In genomic region chr16:70735141-70735979, GRCh38 we compare ENCODE assay signal across 9 cellular contexts. TPM values are rescaled to one million over a fixed set of nuclear protein-coding genes. Genes with fewer than 3 reads are reported as not detected.
DNase-seq lines count a peak whose midpoint lies in the region; ATAC-seq, FAIRE-seq and TF ChIP-seq lines count a peak whose summit lies in the region.
"Had no signal": no experiment of that assay in that cellular context is flagged by ENCODE, and none has a peak within 500 bp of the region (broad histone marks: within the 10 kb centered on the region; RNA-seq: fewer than 3 reads in every experiment).

No MANE protein-coding gene starts in this region.

- no peak overlapping the region for H3K4me2 ChIP-seq in H1 (ENCODE audit: insufficient read depth in 1 of 2, low read depth in 2 of 2, low read length in 2 of 2)

- H3K9me3 ChIP-seq in H1 (ENCODE audit: insufficient read depth in 2 of 2, low read depth in 1 of 2, low read length in 1 of 2) (no peaks in the 10 kb centered on the region), tibial nerve (no peaks in the 10 kb centered on the region)

- no peaks in the 10 kb centered on the region for H3K79me2 ChIP-seq in H1 (ENCODE audit: control insufficient read depth in 1 of 2, insufficient read depth in 2 of 2, low read length in 2 of 2)

- TF ChIP-seq EP300 in H1 (IDR thresholded peaks at IDR 0.05; ENCODE audit: borderline replicate concordance in 1 of 2, low read depth in 2 of 2, low read length in 2 of 2), result no peak
- peak in 1 of 2 donors; percentile 41 for TF ChIP-seq EP300 in tibial nerve (IDR thresholded peaks at IDR 0.05)

- H3K18ac ChIP-seq in H1 (ENCODE audit: extremely low read depth, low read length), result no peak overlapping the region

- no peaks in the 10 kb centered on the region for H3K27me3 Mint-ChIP-seq in activated CD4-positive, alpha-beta T cell treated with anti-CD3 and anti-CD28 coated beads, Interleukin-2, amount 10 ng/mL, durations not matched to agents 7 days and 5 days

- no peaks in the 10 kb centered on the region for H3K27me3 ChIP-seq in H1 (replicated peaks in 1 of 4; ENCODE audit: control insufficient read depth in 3 of 4, extremely low read depth in 1 of 4, insufficient read depth in 3 of 4, low read length in 3 of 4)
- no peaks in the 10 kb centered on the region for H3K27me3 ChIP-seq in tibial nerve

- TF ChIP-seq CTCF in H1 (IDR thresholded peaks at IDR 0.05; ENCODE audit: control extremely low read depth in 1 of 3, insufficient read depth in 1 of 3, low read depth in 1 of 3, low read length in 3 of 3), result no peak
- no peak for TF ChIP-seq CTCF in tibial nerve (IDR thresholded peaks at IDR 0.05)

- no peak overlapping the region for H3K4ac ChIP-seq in H1 (replicated peaks; ENCODE audit: insufficient read length, low read depth, low read length)

- H3K27ac Mint-ChIP-seq in activated CD4-positive, alpha-beta T cell treated with anti-CD3 and anti-CD28 coated beads, Interleukin-2, amount 10 ng/mL, durations not matched to agents 7 days and 5 days, result peak overlapping the region; percentile 100

- H2BK120ac ChIP-seq in H1 (replicated peaks; ENCODE audit: low read depth, low read length), result no peak overlapping the region

- H4K8ac ChIP-seq in H1 (ENCODE audit: extremely low read depth, insufficient read depth, low read length), result no peak overlapping the region; the same call in 1 of the 2 replicates

- no peak overlapping the region for H3K9ac ChIP-seq in H1 (replicated peaks in 1 of 4; ENCODE audit: extremely low read depth in 1 of 4, low read depth in 3 of 4, low read length in 3 of 4)

- H3K4me3 ChIP-seq in H1 (ENCODE audit: extremely low read depth in 1 of 4, insufficient read depth in 2 of 4, low read depth in 3 of 4, low read length in 4 of 4), result no peak overlapping the region
- H3K4me3 ChIP-seq in tibial nerve, result no peak overlapping the region

- no peak overlapping the region for H3K27ac ChIP-seq in H1 (ENCODE audit: low read depth, low read length)
- H3K27ac ChIP-seq in tibial nerve, result peak overlapping the region in 3 of 4 donors; percentile 70 to 86 (median 85)

- H2BK15ac ChIP-seq in H1 (ENCODE audit: low read length), result no peak overlapping the region

- H3K36me3 ChIP-seq in H1 (ENCODE audit: control insufficient read depth in 2 of 4, insufficient read depth in 4 of 4, low read length in 3 of 4) (peaks cover 0 to 6% (median 4%) of the 10 kb centered on the region in 4 experiments; a peak in 2 of 8 replicates), tibial nerve (peaks cover 0 to 12% (median 0%) of the 10 kb centered on the region in 3 donors)

- H3K9me3 Mint-ChIP-seq in activated CD4-positive, alpha-beta T cell treated with anti-CD3 and anti-CD28 coated beads, Interleukin-2, amount 10 ng/mL, durations not matched to agents 7 days and 5 days, result no peaks in the 10 kb centered on the region

- H2BK12ac ChIP-seq in H1 (ENCODE audit: low read depth, low read length), result no peak overlapping the region

- no peak for DNase-seq in activated CD4-positive, alpha-beta T cell treated with anti-CD3 and anti-CD28 coated beads, Interleukin-2, amount 10 ng/mL, durations not matched to agents 7 days and 5 days
- no peak for DNase-seq in activated CD4-positive, alpha-beta T cell treated with anti-CD3 and anti-CD28 coated beads, Interleukin-2, amount 50 U/mL, for 48 hours
- DNase-seq in H1 (ENCODE audit: low read depth in 1 of 2, low spot score in 2 of 2) (no peak), mucosa of gallbladder (ENCODE audit: low spot score) (peak; percentile 57), tibial nerve (ENCODE audit: low spot score in 2 of 2) (peak in 1 of 2 donors; percentile 30)
- DNase-seq: NCI-H526 treated with DMSO at 0.1 percent for 48 hours had no signal

- H2BK20ac ChIP-seq in H1 (ENCODE audit: low read length), result no peak overlapping the region

- no peak overlapping the region for H4K5ac ChIP-seq in H1 (ENCODE audit: insufficient read length, low read depth, low read length)

- H3K36me3 Mint-ChIP-seq in activated CD4-positive, alpha-beta T cell treated with anti-CD3 and anti-CD28 coated beads, Interleukin-2, amount 10 ng/mL, durations not matched to agents 7 days and 5 days (ENCODE audit: low read depth), result peaks cover 31% of the 10 kb centered on the region

- TF ChIP-seq RAD21 in H1 (IDR thresholded peaks at IDR 0.05 in 1 of 2, conservative IDR thresholded peaks at IDR 0.05 in 1 of 2; ENCODE audit: low read depth in 2 of 2, low read length in 2 of 2), result no peak

- no peak overlapping the region for H2BK5ac ChIP-seq in H1 (ENCODE audit: low read depth, low read length)

- H3K4me1 ChIP-seq in H1 (replicated peaks in 1 of 4; ENCODE audit: control insufficient read depth in 3 of 4, insufficient read depth in 4 of 4, low read length in 3 of 4) (peaks cover 0 to 12% (median 6%) of the 10 kb centered on the region in 4 experiments; a peak in 6 of 7 replicates), tibial nerve (peaks cover 0 to 45% (median 25%) of the 10 kb centered on the region in 4 donors)

- CTCF ChIA-PET in activated CD4-positive, alpha-beta T cell treated with anti-CD3 and anti-CD28 coated beads, Interleukin-2, amount 10 ng/mL, durations not matched to agents 7 days and 5 days (lab: Charles Lee), result interaction anchor here (1.2 kb wide), 1 partner anchor 9 kb away, joined by 3 read pairs; no protein-coding TSS in a partner anchor
- CTCF ChIA-PET in H1 (lab: Charles Lee; ENCODE audit: partially characterized antibody), result interaction anchor here (0.6 to 12.8 kb wide), 15 partner anchors 8 to 1985 kb away, joined by 3 to 148 read pairs (median 4); no protein-coding TSS in a partner anchor

- H2AFZ ChIP-seq in H1 (ENCODE audit: low read length), result no peak overlapping the region

- 91% methylated on average over 13 of the region's 13 CpGs; no CpG with 5 or more reads in 1 of the 2 experiments for WGBS in H1 (ENCODE audit: extremely low coverage in 1 of 2, insufficient coverage in 1 of 2, insufficient read length in 1 of 2, insufficient replicate concordance in 2 of 2, low coverage in 1 of 2, low lambda C conversion rate in 2 of 2, missing lambda C conversion rate in 1 of 2), 2 experiments
- 64 to 65% methylated on average over 13 of the region's 13 CpGs for WGBS in tibial nerve, 2 donors

- H3K14ac ChIP-seq in H1 (ENCODE audit: insufficient read length), result no peak overlapping the region

- no peaks in the 10 kb centered on the region for H3K23me2 ChIP-seq in H1 (ENCODE audit: low read depth, low read length)

- TF ChIP-seq POLR2A in H1 (IDR thresholded peaks at IDR 0.05; ENCODE audit: control extremely low read depth in 1 of 2, low read depth in 2 of 2, low read length in 2 of 2), result no peak
- TF ChIP-seq POLR2A in tibial nerve (IDR thresholded peaks at IDR 0.05), result no peak

- no peak overlapping the region for H4K91ac ChIP-seq in H1 (replicated peaks; ENCODE audit: insufficient read length, low read length)

- FAIRE-seq in H1 (lab: Jason Lieb, UNC), result no peak

- no peak overlapping the region for H3K4me3 Mint-ChIP-seq in activated CD4-positive, alpha-beta T cell treated with anti-CD3 and anti-CD28 coated beads, Interleukin-2, amount 10 ng/mL, durations not matched to agents 7 days and 5 days

- peaks cover 62% of the 10 kb centered on the region for H3K4me1 Mint-ChIP-seq in activated CD4-positive, alpha-beta T cell treated with anti-CD3 and anti-CD28 coated beads, Interleukin-2, amount 10 ng/mL, durations not matched to agents 7 days and 5 days

- H3K23ac ChIP-seq in H1 (ENCODE audit: insufficient read length), result no peak overlapping the region

- no peaks in the 10 kb centered on the region for H3K79me1 ChIP-seq in H1 (ENCODE audit: low read depth, low read length)

- no peak overlapping the region for H2AK5ac ChIP-seq in H1 (ENCODE audit: low read depth, low read length)

- no peak overlapping the region for H3K56ac ChIP-seq in H1 (replicated peaks; ENCODE audit: insufficient read length, low read depth, low read length)

- POLR2A ChIA-PET in activated CD4-positive, alpha-beta T cell treated with anti-CD3 and anti-CD28 coated beads, Interleukin-2, amount 10 ng/mL, durations not matched to agents 7 days and 5 days (lab: Charles Lee), result no interaction called here
- POLR2A ChIA-PET in H1 (lab: Charles Lee; ENCODE audit: partially characterized antibody), result interaction anchor here (1.5 to 1.9 kb wide), 2 partner anchors 20 to 47 kb away, joined by 3 to 4 read pairs; no protein-coding TSS in a partner anchor

- no peak for ATAC-seq in HG03108 (IDR thresholded peaks at IDR 0.05; ENCODE audit: unreplicated experiment)
- no peak for ATAC-seq in HG03045 (IDR thresholded peaks at IDR 0.05; ENCODE audit: unreplicated experiment)
- ATAC-seq in GM18868 (IDR thresholded peaks at IDR 0.05; ENCODE audit: unreplicated experiment), result no peak

- peaks cover 0 to 6% of the 10 kb centered on the region in 2 experiments for H4K20me1 ChIP-seq in H1 (replicated peaks in 1 of 2; ENCODE audit: control insufficient read depth in 1 of 2, insufficient read depth in 2 of 2, low read length in 2 of 2)

TF ChIP-seq in H1, 55 proteins besides CTCF, POLR2A, EP300 and RAD21:
- no peak for TF ChIP-seq ASH2L (IDR thresholded peaks at IDR 0.05; ENCODE audit: low read length)
- TF ChIP-seq TEAD4 (IDR thresholded peaks at IDR 0.05; ENCODE audit: low read depth, low read length), result 0 out of 2 replicates have a peak, but pooled peaks have one; percentile 7

RNA-seq across cellular contexts. Expression of gene MTSS2, which starts 49.5 kb away (rescaled TPM):
- 1 to 10 TPM; 7.1 to 9.2 TPM for total RNA-seq in activated CD4-positive, alpha-beta T cell treated with anti-CD3 and anti-CD28 coated beads, Interleukin-2, amount 10 ng/mL, durations not matched to agents 7 days and 5 days
- total RNA-seq in H1 (2021; fragmentation: NEBNext Ultra II Directional; extraction: Animal tissue kit (Norgen Biotek cat#: 25700)), result 34.2 and 36.7 TPM in 2 replicates
- polyA plus RNA-seq in H1 (2011; rRNA removed), result 23.3 and 33.8 TPM in 2 replicates
- polyA plus RNA-seq in H1 (2011; cell fraction: cytosol; rRNA removed), result 26.1 TPM
- polyA plus RNA-seq in H1 (2011; cell fraction: nucleus; rRNA removed), result 34.8 TPM
- polyA plus RNA-seq in H1 (2012, experiment 1 of 2), result 22.4 to 38.9 TPM (median 37.5 TPM) in 4 replicates
- polyA plus RNA-seq in H1 (2012, experiment 2 of 2), result 14.0 TPM
- 32.8 TPM for polyA plus RNA-seq in H1 (2013, experiment 1 of 2)
- polyA plus RNA-seq in H1 (2013, experiment 2 of 2), result 34.0 TPM
- polyA minus RNA-seq in H1 (2011; rRNA and poly(A)+ RNA removed), result 13.3 and 15.3 TPM in 2 replicates
- 23.2 TPM for polyA minus RNA-seq in H1 (2011; cell fraction: cytosol; rRNA and poly(A)+ RNA removed)
- 18.2 TPM for polyA minus RNA-seq in H1 (2011; cell fraction: nucleus; rRNA and poly(A)+ RNA removed)
- total RNA-seq in mucosa of gallbladder (113 TPM), tibial nerve (10 to 100 TPM; 24.1 to 40.6 (median 35.4) TPM)
